8 cellular contexts compared by ENCODE assay signal in the genomic region with DNA sequence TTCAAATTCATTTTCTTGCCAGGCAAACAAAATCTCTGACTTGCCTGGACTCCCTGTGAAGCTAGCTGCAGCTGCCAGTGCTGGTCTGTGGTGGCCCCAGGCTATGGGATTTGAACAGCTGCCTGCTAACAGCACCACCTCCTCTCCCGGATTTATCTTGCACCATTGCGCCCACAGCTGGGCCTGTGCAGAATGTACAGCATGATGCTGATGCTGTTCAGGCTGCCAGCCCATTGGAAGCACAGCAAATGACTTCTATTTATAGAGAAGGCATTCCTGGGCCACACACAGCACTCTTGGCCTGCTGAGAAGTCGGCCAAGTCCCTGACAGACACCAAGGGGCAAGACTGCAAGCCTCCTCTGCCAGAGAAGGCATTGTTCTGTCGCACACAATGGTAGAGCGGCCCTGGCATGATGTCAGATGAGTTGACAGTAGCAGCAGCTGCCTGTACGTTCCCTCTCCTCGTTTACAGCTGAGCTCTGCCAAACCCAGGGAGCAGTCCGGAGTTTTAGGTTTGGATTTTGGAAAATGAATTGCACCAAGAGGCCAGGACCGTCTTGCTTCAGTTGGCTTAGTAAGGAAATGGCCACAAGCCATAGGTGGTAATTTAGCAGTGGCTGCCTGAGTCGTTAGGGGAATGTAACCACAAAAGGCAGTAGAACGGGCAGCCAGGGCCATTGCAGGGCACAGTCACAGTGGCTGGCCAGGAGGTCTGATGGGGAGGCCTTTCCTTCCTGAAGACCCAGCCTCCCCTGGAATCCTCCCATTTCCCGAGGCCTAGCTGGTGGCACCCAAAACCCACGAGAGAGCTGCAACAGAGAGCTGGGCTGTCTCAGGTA. TPM values are rescaled to one million over a fixed set of nuclear protein-coding genes. Genes with fewer than 3 reads are reported as not detected.
A peak's percentile ranks its signal among the peaks of the same experiment; 100 is the strongest.
DNase-seq lines count a peak whose midpoint lies in the region; ATAC-seq, FAIRE-seq and TF ChIP-seq lines count a peak whose summit lies in the region.

No MANE protein-coding gene starts in this region.

- no peak for TF ChIP-seq POLR2A in suprapubic skin (IDR thresholded peaks at IDR 0.05)

- FAIRE-seq in astrocyte (lab: Jason Lieb, UNC), result no peak

- H3K9ac ChIP-seq in astrocyte (ENCODE audit: low read length), result no peak overlapping the region

- H3K9me3 ChIP-seq in astrocyte (ENCODE audit: insufficient read depth, low read depth, low read length) (no peaks in the 10 kb centered on the region), hepatocyte (ENCODE audit: low read depth) (no peaks in the 10 kb centered on the region), suprapubic skin (no peaks in the 10 kb centered on the region)

- H3K4me3 ChIP-seq in astrocyte (ENCODE audit: insufficient read depth, low read depth, low read length) (no peak overlapping the region), hepatocyte (no peak overlapping the region), suprapubic skin (no peak overlapping the region)

- peak; percentile 5 for TF ChIP-seq CTCF in astrocyte (IDR thresholded peaks at IDR 0.05; ENCODE audit: insufficient read depth, low read depth, low read length)
- peak; percentile 24 for TF ChIP-seq CTCF in hepatocyte (IDR thresholded peaks at IDR 0.05; ENCODE audit: poor library complexity)
- no peak for TF ChIP-seq CTCF in suprapubic skin (IDR thresholded peaks at IDR 0.05)

- no peaks in the 10 kb centered on the region for H3K27me3 Mint-ChIP-seq in astrocyte (ENCODE audit: low read depth, unreplicated experiment)

- DNase-seq in DMS153 (lab: John Stamatoyannopoulos, UW) (peak; percentile 84), NCI-H2107 treated with DMSO at 0.1 percent for 48 hours (lab: John Stamatoyannopoulos, UW; ENCODE audit: unreplicated experiment) (peak; percentile 97), astrocyte (ENCODE audit: low read depth) (peak; percentile 81), hepatocyte (ENCODE audit: low spot score) (peak; percentile 65), suprapubic skin (ENCODE audit: low spot score in 2 of 2) (peak; percentile 82 to 86), CD1c-positive myeloid dendritic cell (ENCODE audit: extremely low spot score) (no peak)
- DNase-seq in activated CD8-positive, alpha-beta memory T cell treated with anti-CD3 and anti-CD28 coated beads, Interleukin-2, amount 50 U/mL, for 48 hours, result no peak

- peak overlapping the region; percentile 76 for H3K27ac Mint-ChIP-seq in astrocyte (ENCODE audit: unreplicated experiment)

- no peaks in the 10 kb centered on the region for H3K9me2 ChIP-seq in hepatocyte (replicated peaks; ENCODE audit: insufficient read depth)

- no peak for TF ChIP-seq EP300 in suprapubic skin (IDR thresholded peaks at IDR 0.05)

- H4K20me1 ChIP-seq in astrocyte (ENCODE audit: insufficient read depth, low read length) (no peaks in the 10 kb centered on the region), hepatocyte (ENCODE audit: insufficient read depth, poor library complexity, severe bottlenecking) (no peaks in the 10 kb centered on the region)

- peaks cover 5% of the 10 kb centered on the region for H3K27me3 ChIP-seq in astrocyte (ENCODE audit: insufficient read depth, low read length)
- no peaks in the 10 kb centered on the region for H3K27me3 ChIP-seq in hepatocyte
- H3K27me3 ChIP-seq in suprapubic skin, result no peaks in the 10 kb centered on the region

- H3K4me3 Mint-ChIP-seq in astrocyte (ENCODE audit: unreplicated experiment), result peak overlapping the region; percentile 8

- no peak for ATAC-seq in GM19351 (IDR thresholded peaks at IDR 0.05; ENCODE audit: unreplicated experiment)

- 74% methylated on average over 13 of the region's 13 CpGs for WGBS in hepatocyte (ENCODE audit: low lambda C conversion rate, missing lambda C conversion rate)
- 24% methylated on average over 9 of the region's 13 CpGs for WGBS in suprapubic skin

- H3K4me1 Mint-ChIP-seq in astrocyte (ENCODE audit: low read depth, unreplicated experiment), result peaks cover 41% of the 10 kb centered on the region

- H3K79me2 ChIP-seq in astrocyte (ENCODE audit: insufficient read depth, low read length) (no peaks in the 10 kb centered on the region), hepatocyte (no peaks in the 10 kb centered on the region)

- H3K36me3 ChIP-seq in astrocyte (ENCODE audit: insufficient read depth, low read length), result no peaks in the 10 kb centered on the region
- H3K36me3 ChIP-seq in hepatocyte (replicated peaks; ENCODE audit: insufficient read depth, low read depth), result no peaks in the 10 kb centered on the region
- no peaks in the 10 kb centered on the region for H3K36me3 ChIP-seq in suprapubic skin

- H3K4me1 ChIP-seq in astrocyte (ENCODE audit: insufficient read depth, low read length), result peaks cover 20% of the 10 kb centered on the region
- no peaks in the 10 kb centered on the region for H3K4me1 ChIP-seq in hepatocyte (ENCODE audit: insufficient read depth)
- H3K4me1 ChIP-seq in suprapubic skin, result peaks cover 62% of the 10 kb centered on the region

- no peak overlapping the region for H2AFZ ChIP-seq in astrocyte (ENCODE audit: low read depth, low read length)
- no peak overlapping the region for H2AFZ ChIP-seq in hepatocyte

- H3K36me3 Mint-ChIP-seq in astrocyte (ENCODE audit: low read depth, unreplicated experiment), result peaks cover 7% of the 10 kb centered on the region

- no peak overlapping the region for H3K27ac ChIP-seq in astrocyte (ENCODE audit: low read depth, low read length)
- peak overlapping the region; percentile 32 for H3K27ac ChIP-seq in hepatocyte
- peak overlapping the region; percentile 83 for H3K27ac ChIP-seq in suprapubic skin

- H3K4me2 ChIP-seq in astrocyte (ENCODE audit: low read length) (peak overlapping the region; percentile 26), hepatocyte (peak overlapping the region; percentile 1)

- no peaks in the 10 kb centered on the region for H3K9me3 Mint-ChIP-seq in astrocyte (ENCODE audit: unreplicated experiment)

RNA-seq across cellular contexts. Expression of gene MTURN, which starts 38.5 kb away (rescaled TPM):
- 8.4 and 9.3 TPM in 2 replicates for total RNA-seq in astrocyte
- 10.1 and 14.5 TPM in 2 replicates for total RNA-seq in hepatocyte
- polyA plus RNA-seq in hepatocyte, result 4.5 and 7.5 TPM in 2 replicates
- total RNA-seq in suprapubic skin, result 100 to 1,000 TPM in 1 of 4 donors, 10 to 100 TPM in 3; 42.9 to 103 (median 58.0) TPM

Comparison
In these comparisons a context has a peak if more than half of its experiments do, and no peak if none do; other contexts are left out.
1. DNase-seq: peak in DMS153 (single experiment), NCI-H2107 treated with DMSO at 0.1 percent for 48 hours (single experiment), astrocyte (single experiment), hepatocyte (single experiment) and suprapubic skin (2 of 2); none in activated CD8-positive, alpha-beta memory T cell treated with anti-CD3 and anti-CD28 coated beads, Interleukin-2, amount 50 U/mL, for 48 hours (single experiment) and CD1c-positive myeloid dendritic cell (single experiment).
2. CTCF ChIP-seq: peak in astrocyte (single experiment) and hepatocyte (single experiment); none in suprapubic skin (0 of 2).